Comparison of ENCODE assay signal across 1 cellular context in the genomic region with DNA sequence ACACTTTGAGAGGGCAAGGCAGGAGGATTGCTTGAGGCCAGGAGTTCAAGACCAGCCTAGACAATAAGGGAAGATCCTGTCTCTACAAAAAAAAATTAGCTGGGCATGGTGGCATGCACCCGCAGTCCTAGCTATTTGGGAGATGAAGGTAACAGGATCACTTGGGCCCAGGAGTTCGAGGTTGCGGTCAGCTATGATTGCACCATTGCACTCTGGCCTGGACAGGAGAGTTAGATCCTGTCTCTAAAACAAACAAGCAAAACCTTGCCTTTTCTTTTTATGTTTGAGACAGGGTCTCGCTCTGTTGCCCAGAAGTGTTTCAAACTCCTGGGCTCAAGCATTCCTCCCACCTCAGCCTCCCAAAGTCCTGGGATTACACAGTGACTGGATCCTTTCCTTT.
A peak's percentile ranks its signal among the peaks of the same experiment; 100 is the strongest.
TF ChIP-seq lines count a peak whose summit lies in the region.

No MANE protein-coding gene starts in this region.

TF ChIP-seq in HepG2, 621 proteins besides CTCF, POLR2A, EP300 and RAD21:
- no peak for TF ChIP-seq SNAPC2 (CRISPR knock-in tag; IDR thresholded peaks at IDR 0.05)
- TF ChIP-seq CEBPG (CRISPR knock-in tag; IDR thresholded peaks at IDR 0.05): 0 out of 2 replicates have a peak, but pooled peaks have one; percentile 26
- TF ChIP-seq LCORL (IDR thresholded peaks at IDR 0.05): no peak
- TF ChIP-seq LCORL (CRISPR knock-in tag; IDR thresholded peaks at IDR 0.05): no peak
- TF ChIP-seq ZBTB37 (CRISPR knock-in tag; IDR thresholded peaks at IDR 0.05): no peak
- TF ChIP-seq E2F1 (CRISPR knock-in tag; IDR thresholded peaks at IDR 0.05): no peak
- peak; percentile 40 for TF ChIP-seq HNF4A (CRISPR knock-in tag; IDR thresholded peaks at IDR 0.05)
- TF ChIP-seq ZKSCAN5 (CRISPR knock-in tag; IDR thresholded peaks at IDR 0.05): no peak
- no peak for TF ChIP-seq HMGXB3 (CRISPR knock-in tag; IDR thresholded peaks at IDR 0.05; ENCODE audit: borderline replicate concordance)
- TF ChIP-seq HOXA5 (CRISPR knock-in tag; IDR thresholded peaks at IDR 0.05): no peak
- 0 out of 2 replicates have a peak, but pooled peaks have one; percentile 25 for TF ChIP-seq ZMYM3 (CRISPR knock-in tag; IDR thresholded peaks at IDR 0.05)
- TF ChIP-seq MAFK (conservative IDR thresholded peaks at IDR 0.05 in 1 of 2, IDR thresholded peaks at IDR 0.05 in 1 of 2; ENCODE audit: low read length in 2 of 2): no peak
- no peak for TF ChIP-seq ZNF670 (CRISPR knock-in tag; IDR thresholded peaks at IDR 0.05; ENCODE audit: borderline replicate concordance)
- TF ChIP-seq NFRKB (IDR thresholded peaks at IDR 0.05): no peak
- no peak for TF ChIP-seq RFX1 (IDR thresholded peaks at IDR 0.05)
- no peak for TF ChIP-seq MAFG (CRISPR knock-in tag; IDR thresholded peaks at IDR 0.05)
- TF ChIP-seq TARDBP (CRISPR knock-in tag; IDR thresholded peaks at IDR 0.05): no peak
- peak; percentile 90 for TF ChIP-seq ZNF121 (CRISPR knock-in tag; IDR thresholded peaks at IDR 0.05)
- TF ChIP-seq AKAP8 (CRISPR knock-in tag; IDR thresholded peaks at IDR 0.05): no peak
